Comparison of ENCODE assay signal across 8 cellular contexts in the genomic region with DNA sequence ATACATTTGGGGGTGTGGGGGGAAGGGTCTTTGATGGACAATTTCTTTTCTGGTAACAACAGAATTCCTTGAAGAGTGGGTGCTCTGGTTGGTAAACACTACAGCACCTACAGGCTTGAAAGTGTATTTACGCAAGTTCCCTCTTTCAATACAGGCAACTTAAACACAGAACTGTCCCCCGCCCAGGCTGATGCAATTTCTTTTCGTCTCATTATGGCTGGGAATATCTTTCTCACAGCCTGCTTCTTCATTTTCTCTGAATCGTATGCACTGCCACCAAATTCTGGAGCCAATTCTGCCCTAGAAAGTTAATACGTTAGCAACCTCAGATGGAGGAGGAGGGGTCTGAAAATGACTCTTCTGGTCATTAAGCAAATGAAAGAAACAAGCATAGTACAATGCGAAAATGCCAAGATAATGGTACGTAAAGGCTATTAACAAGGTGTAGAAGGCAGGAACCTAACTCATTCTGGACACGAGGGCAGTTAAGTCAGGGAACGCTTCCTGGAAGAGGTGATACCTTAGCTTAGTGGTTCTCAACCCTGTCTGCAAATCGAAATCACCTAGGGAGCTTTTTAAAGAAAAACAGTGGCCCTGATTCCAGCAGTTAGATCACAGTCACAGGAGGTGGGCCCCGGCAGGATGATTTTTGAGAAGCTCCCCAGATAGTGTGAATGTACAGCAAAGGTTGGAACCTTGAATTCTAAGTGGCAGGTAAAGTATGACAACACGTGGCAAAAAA.
DNase-seq lines count a peak whose midpoint lies in the region; ATAC-seq and TF ChIP-seq lines count a peak whose summit lies in the region.

No MANE protein-coding gene starts in this region.

- H3K4me3 ChIP-seq in LNCaP clone FGC (ENCODE audit: low read depth, low read length) (peak overlapping the region; percentile 68), retinal pigment epithelial cell (ENCODE audit: low read length) (peak overlapping the region; percentile 82)

- peak; percentile 39 for ATAC-seq in GM21825 (IDR thresholded peaks at IDR 0.05; ENCODE audit: unreplicated experiment)

- TF ChIP-seq CTCF in LNCaP clone FGC (IDR thresholded peaks at IDR 0.05; ENCODE audit: control insufficient read depth, extremely low read depth, insufficient read depth) = no peak
- peak; percentile 34 for TF ChIP-seq CTCF in retinal pigment epithelial cell (conservative IDR thresholded peaks at IDR 0.05; ENCODE audit: low read depth, low read length)

- peak; percentile 66 for DNase-seq in activated CD8-positive, alpha-beta memory T cell treated with anti-CD3 and anti-CD28 coated beads for 24 hours
- no peak for DNase-seq in activated CD8-positive, alpha-beta memory T cell treated with anti-CD3 and anti-CD28 coated beads, Interleukin-2, amount 50 U/mL, for 4 hours
- DNase-seq in LNCaP clone FGC (ENCODE audit: low read depth) (no peak), glomerular visceral epithelial cell (ENCODE audit: extremely low spot score) (peak; percentile 22), retinal pigment epithelial cell (ENCODE audit: low read depth) (no peak), NCI-H1048 (lab: John Stamatoyannopoulos, UW) (no peak)
- DNase-seq in activated T-cell treated with anti-CD3 and anti-CD28 coated beads, Interleukin-2, amount 50 U/mL, for 48 hours = peak; percentile 39 to 41

Comparison
In these comparisons a context has a peak if more than half of its experiments do, and no peak if none do; other contexts are left out.
1. DNase-seq: peak in activated CD8-positive, alpha-beta memory T cell treated with anti-CD3 and anti-CD28 coated beads for 24 hours (single experiment), activated T-cell treated with anti-CD3 and anti-CD28 coated beads, Interleukin-2, amount 50 U/mL, for 48 hours (2 of 2) and glomerular visceral epithelial cell (single experiment); none in activated CD8-positive, alpha-beta memory T cell treated with anti-CD3 and anti-CD28 coated beads, Interleukin-2, amount 50 U/mL, for 4 hours (single experiment), LNCaP clone FGC (single experiment), retinal pigment epithelial cell (single experiment) and NCI-H1048 (single experiment).